26 cellular contexts compared by ENCODE assay signal in genomic region chr10:73073627-73074026, GRCh38.
"Had no signal": no experiment of that assay in that cellular context is flagged by ENCODE, and none has a peak within 500 bp of the region (broad histone marks: within the 10 kb centered on the region; RNA-seq: fewer than 3 reads in every experiment).

No MANE protein-coding gene starts in this region.

- FAIRE-seq: K562, RCC 7860 had no signal

- ATAC-seq: activated CD8-positive, alpha-beta T cell treated with anti-CD3 and anti-CD28 coated beads for 36 hours; activated T-helper 17 cell treated with anti-CD3 and anti-CD28 coated beads, Interleukin-2, amount 50 U/mL, for 72 hours; K562; WTC11 had no signal

- H3K27ac Mint-ChIP-seq: activated CD8-positive, alpha-beta T cell treated with anti-CD3 and anti-CD28 coated beads for 36 hours; activated naive CD4-positive, alpha-beta T cell treated with anti-CD3 and anti-CD28 coated beads, Interleukin-2, amount 10 ng/mL, durations not matched to agents 7 days and 5 days; activated naive CD8-positive, alpha-beta T cell treated with anti-CD3 and anti-CD28 coated beads for 36 hours; activated T-helper 17 cell treated with anti-CD3 and anti-CD28 coated beads, Interleukin-2, amount 50 U/mL, for 72 hours; WTC11 had no signal

- H3K27me3 Mint-ChIP-seq: activated CD8-positive, alpha-beta T cell treated with anti-CD3 and anti-CD28 coated beads for 36 hours; activated naive CD4-positive, alpha-beta T cell treated with anti-CD3 and anti-CD28 coated beads, Interleukin-2, amount 10 ng/mL, durations not matched to agents 7 days and 5 days; activated naive CD8-positive, alpha-beta T cell treated with anti-CD3 and anti-CD28 coated beads for 36 hours; activated T-helper 17 cell treated with anti-CD3 and anti-CD28 coated beads, Interleukin-2, amount 50 U/mL, for 72 hours had no signal

- DNase-seq: activated CD4-positive, alpha-beta T cell treated with anti-CD3 and anti-CD28 coated beads, Interleukin-2, amount 50 U/mL, for 1 hour; activated CD4-positive, CD25-positive, alpha-beta regulatory T cell treated with anti-CD3 and anti-CD28 coated beads, Interleukin-2, amount 50 U/mL, for 72 hours; activated CD8-positive, alpha-beta memory T cell treated with anti-CD3 and anti-CD28 coated beads, Interleukin-2, amount 50 U/mL, for 48 hours; activated CD8-positive, alpha-beta T cell treated with anti-CD3 and anti-CD28 coated beads for 36 hours; activated gamma-delta T cell treated with Interleukin-2 at 50 U/mL for 16 hours; activated naive CD4-positive, alpha-beta T cell treated with anti-CD3 and anti-CD28 coated beads, Interleukin-2, amount 10 ng/mL, durations not matched to agents 7 days and 5 days; activated naive CD8-positive, alpha-beta T cell treated with anti-CD3 and anti-CD28 coated beads for 36 hours; activated T-cell treated with anti-CD3 and anti-CD28 coated beads, Interleukin-2, amount 50 U/mL, for 1 hour; brain microvascular endothelial cell; caudate nucleus; colonic mucosa; Karpas-422; MM.1S; NCI-H1105; NCI-H1436; NCI-H1694 treated with DMSO at 0.1 percent for 48 hours; NCI-H2029 treated with DMSO at 0.1 percent for 48 hours; NCI-H345; NCI-H510A treated with DMSO at 0.1 percent for 48 hours; NCI-H69; SHP77 treated with DMSO at 0.1 percent for 48 hours; T-helper 9 cell had no signal

- H3K9me3 Mint-ChIP-seq: activated CD8-positive, alpha-beta T cell treated with anti-CD3 and anti-CD28 coated beads for 36 hours; activated naive CD4-positive, alpha-beta T cell treated with anti-CD3 and anti-CD28 coated beads, Interleukin-2, amount 10 ng/mL, durations not matched to agents 7 days and 5 days; activated naive CD8-positive, alpha-beta T cell treated with anti-CD3 and anti-CD28 coated beads for 36 hours; activated T-helper 17 cell treated with anti-CD3 and anti-CD28 coated beads, Interleukin-2, amount 50 U/mL, for 72 hours; WTC11 had no signal

- H3K4me3 Mint-ChIP-seq: activated CD8-positive, alpha-beta T cell treated with anti-CD3 and anti-CD28 coated beads for 36 hours; activated naive CD4-positive, alpha-beta T cell treated with anti-CD3 and anti-CD28 coated beads, Interleukin-2, amount 10 ng/mL, durations not matched to agents 7 days and 5 days; activated naive CD8-positive, alpha-beta T cell treated with anti-CD3 and anti-CD28 coated beads for 36 hours; activated T-helper 17 cell treated with anti-CD3 and anti-CD28 coated beads, Interleukin-2, amount 50 U/mL, for 72 hours; WTC11 had no signal
